14 cellular contexts compared by ENCODE assay signal in the genomic region with DNA sequence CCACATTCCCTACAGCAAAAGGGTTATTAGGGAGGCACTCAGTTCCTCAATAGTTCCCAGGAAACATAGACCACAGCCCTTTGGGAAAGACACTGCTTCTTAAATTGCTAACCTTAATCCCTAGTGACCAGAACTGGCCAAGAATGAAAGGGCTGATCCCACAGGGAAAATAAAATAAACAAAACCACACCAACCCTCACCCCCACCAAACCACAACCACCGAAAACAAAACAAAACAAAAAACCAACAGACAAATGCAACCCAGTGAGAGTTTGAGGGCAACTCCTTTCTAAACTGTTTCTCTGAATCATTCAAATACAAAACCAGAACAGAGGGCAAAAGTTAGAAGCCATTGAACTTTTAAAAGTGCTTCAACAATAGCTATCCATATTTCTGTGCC. TPM values are rescaled to one million over a fixed set of nuclear protein-coding genes. Genes with fewer than 3 reads are reported as not detected.
A peak's percentile ranks its signal among the peaks of the same experiment; 100 is the strongest.
DNase-seq lines count a peak whose midpoint lies in the region; TF ChIP-seq lines count a peak whose summit lies in the region.
"Had no signal": no experiment of that assay in that cellular context is flagged by ENCODE, and none has a peak within 500 bp of the region (broad histone marks: within the 10 kb centered on the region; RNA-seq: fewer than 3 reads in every experiment).

No MANE protein-coding gene starts in this region.

- no peaks in the 10 kb centered on the region for H3K36me3 ChIP-seq in sigmoid colon

- H3K27ac ChIP-seq in sigmoid colon: no peak overlapping the region
- H3K27ac ChIP-seq: 22Rv1, HL-60 had no signal

- no peak overlapping the region for H3K4me3 ChIP-seq in sigmoid colon

- DNase-seq in DMS153 (lab: John Stamatoyannopoulos, UW): peak; percentile 10
- no peak for DNase-seq in DMS153 treated with DMSO at 0.1 percent for 48 hours (lab: John Stamatoyannopoulos, UW; ENCODE audit: unreplicated experiment)
- peak; percentile 85 for DNase-seq in NCI-H2107 treated with DMSO at 0.1 percent for 48 hours (lab: John Stamatoyannopoulos, UW; ENCODE audit: unreplicated experiment)
- peak; percentile 81 for DNase-seq in fibroblast of gingiva (ENCODE audit: low read depth)
- peak; percentile 77 for DNase-seq in smooth muscle cell of the brain vasculature (ENCODE audit: low read depth, low spot score)
- DNase-seq in NCI-H510A treated with DMSO at 0.1 percent for 48 hours (lab: John Stamatoyannopoulos, UW): no peak
- no peak for DNase-seq in T-helper 1 cell
- no peak for DNase-seq in sigmoid colon
- DNase-seq: effector memory CD8-positive, alpha-beta T cell; naive thymus-derived CD8-positive, alpha-beta T cell; NCI-H1105; T-helper 17 cell had no signal

- no peak for TF ChIP-seq EP300 in sigmoid colon (IDR thresholded peaks at IDR 0.05)

- peaks cover 0 to 54% (median 41%) of the 10 kb centered on the region in 4 donors for H3K4me1 ChIP-seq in sigmoid colon

- no peaks in the 10 kb centered on the region for H3K9me3 ChIP-seq in sigmoid colon

- no peak for TF ChIP-seq POLR2A in sigmoid colon (IDR thresholded peaks at IDR 0.05)

- WGBS in sigmoid colon, 2 donors: 68 to 72% methylated on average over 1 of the region's 1 CpG

- H3K27me3 ChIP-seq in sigmoid colon: no peaks in the 10 kb centered on the region

- TF ChIP-seq CTCF in sigmoid colon (IDR thresholded peaks at IDR 0.05): no peak

- intact Hi-C loops in sigmoid colon (cut with DNase I): loop anchor here (5.0 kb wide), 1 partner anchor 42 kb away; no protein-coding TSS in a partner anchor

RNA-seq across cellular contexts. Expression of a gene that starts 57.2 kb away (rescaled TPM):
- 10 to 100 TPM; 22.1 to 62.6 (median 38.2) TPM for total RNA-seq in sigmoid colon
- polyA plus RNA-seq in sigmoid colon: 1 to 10 TPM; 1.2 to 9.6 (median 2.3) TPM

Comparison
In these comparisons a context has a peak if more than half of its experiments do, and no peak if none do; other contexts are left out.
1. DNase-seq: peak in DMS153 (single experiment), NCI-H2107 treated with DMSO at 0.1 percent for 48 hours (single experiment), fibroblast of gingiva (single experiment) and smooth muscle cell of the brain vasculature (single experiment); none in DMS153 treated with DMSO at 0.1 percent for 48 hours (single experiment), NCI-H510A treated with DMSO at 0.1 percent for 48 hours (single experiment), T-helper 1 cell (0 of 5) and sigmoid colon (single experiment).